In genomic region chr11:75174781-75175370, GRCh38 we compare ENCODE assay signal across 9 cellular contexts. TPM values are rescaled to one million over a fixed set of nuclear protein-coding genes. Genes with fewer than 3 reads are reported as not detected.
DNase-seq lines count a peak whose midpoint lies in the region; ATAC-seq and TF ChIP-seq lines count a peak whose summit lies in the region.
"Had no signal": no experiment of that assay in that cellular context is flagged by ENCODE, and none has a peak within 500 bp of the region (broad histone marks: within the 10 kb centered on the region; RNA-seq: fewer than 3 reads in every experiment).

No MANE protein-coding gene starts in this region.

- intact Hi-C loops in left lung (cut with DNase I): no loop called here
- intact Hi-C loops in uterus (cut with DNase I; ENCODE audit: low total_unique reads): no loop called here

- no peak for TF ChIP-seq CTCF in left lung (IDR thresholded peaks at IDR 0.05)
- TF ChIP-seq CTCF in uterus (IDR thresholded peaks at IDR 0.05): no peak

- H3K9me3 ChIP-seq in adipocyte (ENCODE audit: control insufficient read depth, low read length) (no peaks in the 10 kb centered on the region), left lung (no peaks in the 10 kb centered on the region), uterus (no peaks in the 10 kb centered on the region)
- H3K9me3 ChIP-seq: neutrophil had no signal

- H3K27ac ChIP-seq in left lung (peak overlapping the region; percentile 51 to 80), uterus (peak overlapping the region; percentile 46 to 77)
- H3K27ac ChIP-seq: neutrophil had no signal

- no peak overlapping the region for H3K4me3 ChIP-seq in adipocyte (ENCODE audit: low read length)
- no peak overlapping the region for H3K4me3 ChIP-seq in left lung
- no peak overlapping the region for H3K4me3 ChIP-seq in uterus

- H3K27me3 ChIP-seq in adipocyte (replicated peaks; ENCODE audit: control insufficient read depth, insufficient read depth, low read length) (peaks cover 22% of the 10 kb centered on the region), left lung (no peaks in the 10 kb centered on the region), uterus (no peaks in the 10 kb centered on the region)

- H3K36me3 ChIP-seq in adipocyte (ENCODE audit: control insufficient read depth, insufficient read depth, low read length, severe bottlenecking) (no peaks in the 10 kb centered on the region), left lung (peaks cover 0 to 46% of the 10 kb centered on the region in 2 donors), uterus (no peaks in the 10 kb centered on the region)
- H3K36me3 ChIP-seq: neutrophil had no signal

- no peak overlapping the region for H3K9ac ChIP-seq in adipocyte (ENCODE audit: low read length)

- TF ChIP-seq POLR2A in uterus (IDR thresholded peaks at IDR 0.05): no peak

- H3K4me1 ChIP-seq in adipocyte (ENCODE audit: control insufficient read depth, insufficient read depth, low read length): peaks cover 12% of the 10 kb centered on the region
- H3K4me1 ChIP-seq in left lung: peaks cover 0 to 47% of the 10 kb centered on the region in 2 donors
- no peaks in the 10 kb centered on the region for H3K4me1 ChIP-seq in uterus

- ATAC-seq in left lung: peak; percentile 81
- no peak for ATAC-seq in GM21737 (IDR thresholded peaks at IDR 0.05; ENCODE audit: unreplicated experiment)

- peak; percentile 7 for DNase-seq in stimulated activated CD4-positive, alpha-beta T cell treated with anti-CD3 and anti-CD28 coated beads, Interleukin-1b, Interleukin-23, amount 100 ng/mL, for 48 hours
- no peak for DNase-seq in stimulated activated CD4-positive, alpha-beta T cell treated with anti-CD3 and anti-CD28 coated beads, Interleukin-4, amount 100 ng/mL, for 1 hour
- peak; percentile 18 for DNase-seq in adipocyte (ENCODE audit: low read depth)
- peak in 1 of 2 donors; percentile 75 for DNase-seq in left lung
- peak; percentile 63 to 68 for DNase-seq in uterus
- no peak for DNase-seq in stimulated activated naive CD4-positive, alpha-beta T cell treated with Interleukin-2 at 50 U/mL for 16 hours (lab: John Stamatoyannopoulos, UW)
- no peak for DNase-seq in NCI-H345 treated with DMSO at 0.1 percent for 48 hours (lab: John Stamatoyannopoulos, UW; ENCODE audit: unreplicated experiment)

RNA-seq across cellular contexts. Expression of gene SLCO2B1, which starts 24.0 kb away (rescaled TPM):
- 100 to 1,000 TPM; 145 to 220 TPM for total RNA-seq in left lung
- total RNA-seq in uterus: 10 to 100 TPM; 11.8 to 58.1 (median 31.8) TPM

Comparison
In these comparisons a context has a peak if more than half of its experiments do, and no peak if none do; other contexts are left out.
1. DNase-seq: peak in stimulated activated CD4-positive, alpha-beta T cell treated with anti-CD3 and anti-CD28 coated beads, Interleukin-1b, Interleukin-23, amount 100 ng/mL, for 48 hours (single experiment), adipocyte (single experiment) and uterus (2 of 2); none in stimulated activated CD4-positive, alpha-beta T cell treated with anti-CD3 and anti-CD28 coated beads, Interleukin-4, amount 100 ng/mL, for 1 hour (single experiment), stimulated activated naive CD4-positive, alpha-beta T cell treated with Interleukin-2 at 50 U/mL for 16 hours (single experiment) and NCI-H345 treated with DMSO at 0.1 percent for 48 hours (single experiment).